In genomic region chr11:469684-470667, GRCh38 we compare ENCODE assay signal across 8 cellular contexts. TPM values are rescaled to one million over a fixed set of nuclear protein-coding genes. Genes with fewer than 3 reads are reported as not detected.
A peak's percentile ranks its signal among the peaks of the same experiment; 100 is the strongest.
DNase-seq lines count a peak whose midpoint lies in the region; TF ChIP-seq lines count a peak whose summit lies in the region.

No MANE protein-coding gene starts in this region.

- H3K27me3 Mint-ChIP-seq in nephron progenitor cell (ENCODE audit: low read depth, poor library complexity) = no peaks in the 10 kb centered on the region

- no peaks in the 10 kb centered on the region for H3K9me3 Mint-ChIP-seq in nephron progenitor cell

- peaks cover 25% of the 10 kb centered on the region for H3K36me3 Mint-ChIP-seq in nephron progenitor cell (ENCODE audit: low read depth)

- H3K27ac Mint-ChIP-seq in nephron progenitor cell = peak overlapping the region; percentile 53

- TF ChIP-seq CTCF in nephron progenitor cell (IDR thresholded peaks at IDR 0.05) = no peak

- peaks cover 57% of the 10 kb centered on the region for H3K4me1 Mint-ChIP-seq in nephron progenitor cell

- DNase-seq in AG08396 (ENCODE audit: low spot score) (peak; percentile 94), fibroblast of gingiva (ENCODE audit: low read depth) (peak; percentile 87), nephron progenitor cell (no peak), NCI-H1105 treated with DMSO at 0.1 percent for 48 hours (lab: John Stamatoyannopoulos, UW) (no peak), NCI-H1694 (lab: John Stamatoyannopoulos, UW) (no peak), germinal center (ENCODE audit: low spot score) (no peak), Kasumi-1 (lab: John Stamatoyannopoulos, UW) (no peak)

- peak overlapping the region; percentile 9 for H3K4me3 Mint-ChIP-seq in nephron progenitor cell

TF ChIP-seq in PFSK-1, 5 proteins besides CTCF, POLR2A, EP300 and RAD21:
- peak; percentile 41 for TF ChIP-seq FOXP2 (optimal IDR thresholded peaks at IDR 0.05; ENCODE audit: borderline replicate concordance, extremely low read depth, extremely low read length, insufficient read depth)
- peak; percentile 32; the same call in 1 of the 2 replicates for TF ChIP-seq TAF1 (IDR thresholded peaks at IDR 0.05; ENCODE audit: borderline replicate concordance, insufficient read depth, low read length)
- TF ChIP-seq REST (IDR thresholded peaks at IDR 0.05; ENCODE audit: insufficient read depth in 1 of 2, low read depth in 2 of 2, low read length in 2 of 2) = no peak
- peak; percentile 30; the same call in 1 of the 2 replicates for TF ChIP-seq POLR2AphosphoS5 (IDR thresholded peaks at IDR 0.05; ENCODE audit: low read depth, low read length)
- 0 out of 2 replicates have a peak, but pooled peaks have one; percentile 49 for TF ChIP-seq SIN3A (IDR thresholded peaks at IDR 0.05; ENCODE audit: borderline replicate concordance, insufficient read depth, low read length)

RNA-seq across cellular contexts. Expression of gene PTDSS2, which starts 19.9 kb away (rescaled TPM):
- polyA plus RNA-seq in PFSK-1 (2012; ENCODE audit: insufficient read length, low read depth) = 75.5 TPM

RNA-seq across cellular contexts. Expression of gene ANO9, which starts 28.2 kb away (rescaled TPM):
- 0.39 TPM for polyA plus RNA-seq in PFSK-1 (2012; ENCODE audit: insufficient read length, low read depth)

RNA-seq across cellular contexts. Expression of gene RNH1, which starts 37.1 kb away (rescaled TPM):
- 635 TPM for polyA plus RNA-seq in PFSK-1 (2012; ENCODE audit: insufficient read length, low read depth)

RNA-seq across cellular contexts. Expression of gene SIGIRR, which starts 55.2 kb away (rescaled TPM):
- polyA plus RNA-seq in PFSK-1 (2012; ENCODE audit: insufficient read length, low read depth) = 203 TPM

Comparison
In these comparisons a context has a peak if more than half of its experiments do, and no peak if none do; other contexts are left out.
1. DNase-seq: peak in AG08396 (single experiment) and fibroblast of gingiva (single experiment); none in nephron progenitor cell (single experiment), NCI-H1105 treated with DMSO at 0.1 percent for 48 hours (single experiment), NCI-H1694 (single experiment), germinal center (single experiment) and Kasumi-1 (0 of 2).